In genomic region chr3:99871231-99871898, GRCh38 we compare ENCODE assay signal across 12 cellular contexts. TPM values are rescaled to one million over a fixed set of nuclear protein-coding genes. Genes with fewer than 3 reads are reported as not detected.
A peak's percentile ranks its signal among the peaks of the same experiment; 100 is the strongest.
DNase-seq lines count a peak whose midpoint lies in the region; ATAC-seq and TF ChIP-seq lines count a peak whose summit lies in the region.
"Had no signal": no experiment of that assay in that cellular context is flagged by ENCODE, and none has a peak within 500 bp of the region (broad histone marks: within the 10 kb centered on the region; RNA-seq: fewer than 3 reads in every experiment).

No MANE protein-coding gene starts in this region.

- H3K4me1 ChIP-seq in ACC112 (ENCODE audit: control insufficient read depth, insufficient read depth, low read length, unreplicated experiment) (peaks cover 69% of the 10 kb centered on the region), sigmoid colon (peaks cover 4 to 76% (median 64%) of the 10 kb centered on the region in 4 donors)

- ATAC-seq in T-helper 17 cell (no peak), HG03045 (IDR thresholded peaks at IDR 0.05; ENCODE audit: unreplicated experiment) (no peak)
- ATAC-seq in activated naive CD4-positive, alpha-beta T cell treated with anti-CD3 and anti-CD28 coated beads, Interleukin-2, amount 50 U/mL, for 72 hours, result no peak
- ATAC-seq: sciatic nerve had no signal

- intact Hi-C loops in sigmoid colon (cut with DNase I), result loop anchor here (5.0 kb wide), 1 partner anchor 86 kb away; no protein-coding TSS in a partner anchor
- intact Hi-C loops in posterior vena cava (cut with DNase I), result loop anchor here (5.0 to 10.0 kb wide), 2 partner anchors 73 to 171 kb away; no protein-coding TSS in a partner anchor

- H3K4me3 ChIP-seq in ACC112 (ENCODE audit: low read depth, low read length) (peak overlapping the region; percentile 24; the same call in 1 of the 2 replicates), sigmoid colon (peak overlapping the region in 2 of 4 donors; percentile 70 to 82)

- no peak overlapping the region for H3K4me3 Mint-ChIP-seq in T-helper 17 cell
- H3K4me3 Mint-ChIP-seq: activated B cell treated with CpG ODN at 0.5 μM for 24 hours had no signal

- no peak overlapping the region for H2AFZ ChIP-seq in ACC112 (ENCODE audit: low read length, unreplicated experiment)

- no peaks in the 10 kb centered on the region for H3K27me3 ChIP-seq in ACC112 (ENCODE audit: insufficient read depth, low read length)
- H3K27me3 ChIP-seq in sigmoid colon, result no peaks in the 10 kb centered on the region

- H3K79me2 ChIP-seq in ACC112 (ENCODE audit: control insufficient read depth, insufficient read depth, low read length, unreplicated experiment), result peaks cover 96% of the 10 kb centered on the region

- H3K9me3 ChIP-seq in T-helper 17 cell (ENCODE audit: control insufficient read depth, low read length, poor library complexity, severe bottlenecking), result no peaks in the 10 kb centered on the region
- no peaks in the 10 kb centered on the region for H3K9me3 ChIP-seq in sigmoid colon

- H3K4me1 Mint-ChIP-seq in T-helper 17 cell, result peaks cover 17% of the 10 kb centered on the region

- no peak for TF ChIP-seq EP300 in sigmoid colon (IDR thresholded peaks at IDR 0.05)

- H3K27me3 Mint-ChIP-seq in T-helper 17 cell, result no peaks in the 10 kb centered on the region
- H3K27me3 Mint-ChIP-seq: activated B cell treated with CpG ODN at 0.5 μM for 24 hours had no signal

- no peak for TF ChIP-seq CTCF in sigmoid colon (IDR thresholded peaks at IDR 0.05)

- TF ChIP-seq POLR2A in sigmoid colon (IDR thresholded peaks at IDR 0.05), result no peak

- H3K27ac ChIP-seq in ACC112 (ENCODE audit: low read depth, low read length), result no peak overlapping the region
- H3K27ac ChIP-seq in sigmoid colon, result peak overlapping the region; percentile 90 to 95 (median 93)

- DNase-seq in T-helper 17 cell (no peak), kidney glomerular epithelial cell (lab: John Stamatoyannopoulos, UW) (peak; percentile 27), sigmoid colon (no peak), posterior vena cava (ENCODE audit: low spot score) (no peak), glomerular visceral epithelial cell (ENCODE audit: extremely low spot score) (no peak)
- DNase-seq in activated naive CD4-positive, alpha-beta T cell treated with anti-CD3 and anti-CD28 coated beads, Interleukin-2, amount 50 U/mL, for 72 hours (ENCODE audit: low spot score in 2 of 2), result no peak
- DNase-seq: activated B cell treated with CpG ODN at 0.5 μM for 24 hours, MV-4-11, substantia nigra had no signal

- H3K9me3 Mint-ChIP-seq in activated naive CD4-positive, alpha-beta T cell treated with anti-CD3 and anti-CD28 coated beads, Interleukin-2, amount 50 U/mL, for 72 hours, result no peaks in the 10 kb centered on the region
- H3K9me3 Mint-ChIP-seq: activated B cell treated with CpG ODN at 0.5 μM for 24 hours had no signal

- H3K36me3 Mint-ChIP-seq in T-helper 17 cell (ENCODE audit: low read depth), result no peaks in the 10 kb centered on the region
- H3K36me3 Mint-ChIP-seq in activated naive CD4-positive, alpha-beta T cell treated with anti-CD3 and anti-CD28 coated beads, Interleukin-2, amount 50 U/mL, for 72 hours, result no peaks in the 10 kb centered on the region

- H3K36me3 ChIP-seq in ACC112 (ENCODE audit: insufficient read depth, low read length) (peaks cover 20% of the 10 kb centered on the region; the same call in 1 of the 2 replicates), sigmoid colon (no peaks in the 10 kb centered on the region)

- H3K27ac Mint-ChIP-seq in T-helper 17 cell, result peak overlapping the region; percentile 34
- H3K27ac Mint-ChIP-seq in activated naive CD4-positive, alpha-beta T cell treated with anti-CD3 and anti-CD28 coated beads, Interleukin-2, amount 50 U/mL, for 72 hours, result no peak overlapping the region
- H3K27ac Mint-ChIP-seq: activated B cell treated with CpG ODN at 0.5 μM for 24 hours had no signal

- 12 to 48% methylated on average over 4 of the region's 4 CpGs for WGBS in sigmoid colon, 2 donors

RNA-seq across cellular contexts. Expression of gene CMSS1, which starts 53.7 kb away (rescaled TPM):
- total RNA-seq in T-helper 17 cell, result 10 to 100 TPM; 18.9 to 20.4 TPM
- total RNA-seq in sigmoid colon, result 10 to 100 TPM; 11.1 to 19.4 (median 16.6) TPM
- 10 to 100 TPM in 1 of 3 donors, 1 to 10 TPM in 2; 6.0 to 19.2 (median 7.6) TPM for polyA plus RNA-seq in sigmoid colon
- total RNA-seq in activated naive CD4-positive, alpha-beta T cell treated with anti-CD3 and anti-CD28 coated beads, Interleukin-2, amount 50 U/mL, for 72 hours, result 10 to 100 TPM; 35.8 to 74.3 TPM
- total RNA-seq in posterior vena cava, result 10 to 100 TPM; 18.5 to 27.6 TPM
